In the genomic region with DNA sequence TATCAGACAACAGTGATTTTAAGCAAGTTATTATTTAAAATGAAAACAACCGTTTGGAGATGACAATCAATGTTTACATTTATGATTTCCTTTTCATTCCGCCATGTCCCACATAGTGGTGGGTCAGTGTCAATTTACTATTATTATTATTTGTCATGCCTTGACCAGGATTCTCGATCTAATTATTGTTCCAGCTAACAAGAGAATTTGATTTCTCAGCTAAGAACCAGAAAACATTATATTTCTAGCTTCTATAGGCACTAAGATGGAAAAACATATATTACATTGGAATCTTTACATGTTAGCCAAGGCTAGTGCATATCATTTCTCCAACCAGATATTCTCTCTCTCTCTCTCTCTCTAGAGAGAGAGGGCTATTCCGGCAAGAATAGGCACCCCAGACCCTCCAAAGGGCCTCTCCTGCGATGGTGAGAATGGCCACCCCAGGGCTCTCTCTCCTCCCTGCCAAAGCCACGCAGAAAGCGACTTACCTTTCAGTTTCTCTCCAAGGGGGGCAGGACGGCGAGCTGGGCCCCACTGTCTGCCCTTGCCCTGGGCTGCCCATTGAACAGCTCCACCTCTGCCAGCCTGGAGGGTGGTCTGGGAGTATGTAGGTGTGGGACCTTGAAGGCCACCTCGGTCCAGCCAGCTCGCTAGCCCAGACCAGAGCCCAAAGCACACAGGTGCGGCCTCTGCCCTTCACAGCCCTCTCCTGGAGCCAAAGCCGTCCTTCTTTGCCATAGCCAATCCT, we compare ENCODE assay signal across 8 cellular contexts. TPM values are rescaled to one million over a fixed set of nuclear protein-coding genes. Genes with fewer than 3 reads are reported as not detected.
A peak's percentile ranks its signal among the peaks of the same experiment; 100 is the strongest.
DNase-seq lines count a peak whose midpoint lies in the region; ATAC-seq and TF ChIP-seq lines count a peak whose summit lies in the region.

No MANE protein-coding gene starts in this region.

- H3K4me1 ChIP-seq in left ventricle myocardium inferior, result peaks cover 51% of the 10 kb centered on the region
- H3K4me1 ChIP-seq in uterus, result no peaks in the 10 kb centered on the region

- peaks cover 29% of the 10 kb centered on the region for H3K4me1 Mint-ChIP-seq in memory B cell

- H3K27ac ChIP-seq in left ventricle myocardium inferior (replicated peaks) (no peak overlapping the region), VCaP (peak overlapping the region; percentile 94), uterus (peak overlapping the region; percentile 96)

- H3K36me3 Mint-ChIP-seq in memory B cell, result no peaks in the 10 kb centered on the region

- peak overlapping the region; percentile 55 for H3K4me3 ChIP-seq in left ventricle myocardium inferior
- H3K4me3 ChIP-seq in uterus, result peak overlapping the region; percentile 59 to 67

- H3K27me3 Mint-ChIP-seq in memory B cell, result peaks cover 34% of the 10 kb centered on the region

- TF ChIP-seq POLR2A in uterus (IDR thresholded peaks at IDR 0.05), result no peak

- peaks cover 100% of the 10 kb centered on the region for H3K27me3 ChIP-seq in left ventricle myocardium inferior (ENCODE audit: low read depth)
- no peaks in the 10 kb centered on the region for H3K27me3 ChIP-seq in uterus

- intact Hi-C loops in left ventricle myocardium inferior (cut with micrococcal nuclease), result no loop called here
- intact Hi-C loops in left cardiac atrium (cut with DNase I), result no loop called here
- intact Hi-C loops in uterus (cut with DNase I; ENCODE audit: low total_unique reads), result loop anchor here (10.0 kb wide), 1 partner anchor 55 kb away; a partner anchor contains a TSS

- no peaks in the 10 kb centered on the region for H3K9me3 Mint-ChIP-seq in memory B cell

- ATAC-seq in left cardiac atrium, result no peak
- no peak for ATAC-seq in memory B cell (ENCODE audit: low read depth)
- ATAC-seq in HG02970 (IDR thresholded peaks at IDR 0.05; ENCODE audit: low FRiP score, unreplicated experiment), result no peak
- ATAC-seq in GM21367 (IDR thresholded peaks at IDR 0.05; ENCODE audit: unreplicated experiment), result no peak

- TF ChIP-seq CTCF in left ventricle myocardium inferior (IDR thresholded peaks at IDR 0.05; ENCODE audit: borderline replicate concordance), result no peak
- TF ChIP-seq CTCF in VCaP (conservative IDR thresholded peaks at IDR 0.05), result no peak
- no peak for TF ChIP-seq CTCF in uterus (IDR thresholded peaks at IDR 0.05)

- H3K9me3 ChIP-seq in left ventricle myocardium inferior (replicated peaks) (no peaks in the 10 kb centered on the region), uterus (no peaks in the 10 kb centered on the region)

- DNase-seq in left ventricle myocardium inferior (no peak), left cardiac atrium (no peak), memory B cell (ENCODE audit: low spot score in 2 of 2) (no peak), uterus (peak; percentile 23 to 39), islet precursor cell (no peak)

- peak overlapping the region; percentile 77 for H3K4me3 Mint-ChIP-seq in memory B cell

- no peak overlapping the region for H3K27ac Mint-ChIP-seq in memory B cell

- H3K36me3 ChIP-seq in left ventricle myocardium inferior (no peaks in the 10 kb centered on the region), uterus (no peaks in the 10 kb centered on the region)

RNA-seq across cellular contexts. Expression of a gene that starts 2.4 kb away (rescaled TPM):
- total RNA-seq in left ventricle myocardium inferior (not detected), left cardiac atrium (under 1 TPM; 0.68 to 0.74 TPM), uterus (10 to 100 TPM in 2 of 4 donors, 1 to 10 TPM in 2; 1.0 to 34.5 (median 19.0) TPM)

RNA-seq across cellular contexts. Expression of a gene that starts 2.4 kb away (rescaled TPM):
- total RNA-seq in left ventricle myocardium inferior (not detected), left cardiac atrium (not detected), uterus (10 to 100 TPM in 3 of 4 donors, 1 to 10 TPM in 1; 1.8 to 19.1 (median 15.4) TPM)

RNA-seq across cellular contexts. Expression of a gene that starts 6.5 kb away (rescaled TPM):
- total RNA-seq in left ventricle myocardium inferior (0.36 TPM), left cardiac atrium (under 1 TPM; 0.12 to 0.39 TPM), uterus (1 to 10 TPM in 3 of 4 donors, under 1 TPM in 1; 0.26 to 9.1 (median 5.2) TPM)

RNA-seq across cellular contexts. Expression of a gene that starts 6.5 kb away (rescaled TPM):
- not detected for total RNA-seq in left ventricle myocardium inferior
- under 1 TPM in 1 of 2 donors, not detected in 1; 0.27 TPM for total RNA-seq in left cardiac atrium
- total RNA-seq in uterus, result 10 to 100 TPM; 10.7 to 61.0 (median 18.9) TPM

RNA-seq across cellular contexts. Expression of a gene that starts 15.3 kb away (rescaled TPM):
- not detected for total RNA-seq in left ventricle myocardium inferior
- not detected for total RNA-seq in left cardiac atrium
- total RNA-seq in uterus, result 10 to 100 TPM in 3 of 4 donors, 1 to 10 TPM in 1; 2.3 to 26.4 (median 22.4) TPM

Comparison
In these comparisons a context has a peak if more than half of its experiments do, and no peak if none do; other contexts are left out.
1. DNase-seq: peak in uterus (2 of 2); none in left ventricle myocardium inferior (single experiment), left cardiac atrium (single experiment), memory B cell (0 of 2) and islet precursor cell (single experiment).